ENCODE assay signal across 1 cellular context in the genomic region with DNA sequence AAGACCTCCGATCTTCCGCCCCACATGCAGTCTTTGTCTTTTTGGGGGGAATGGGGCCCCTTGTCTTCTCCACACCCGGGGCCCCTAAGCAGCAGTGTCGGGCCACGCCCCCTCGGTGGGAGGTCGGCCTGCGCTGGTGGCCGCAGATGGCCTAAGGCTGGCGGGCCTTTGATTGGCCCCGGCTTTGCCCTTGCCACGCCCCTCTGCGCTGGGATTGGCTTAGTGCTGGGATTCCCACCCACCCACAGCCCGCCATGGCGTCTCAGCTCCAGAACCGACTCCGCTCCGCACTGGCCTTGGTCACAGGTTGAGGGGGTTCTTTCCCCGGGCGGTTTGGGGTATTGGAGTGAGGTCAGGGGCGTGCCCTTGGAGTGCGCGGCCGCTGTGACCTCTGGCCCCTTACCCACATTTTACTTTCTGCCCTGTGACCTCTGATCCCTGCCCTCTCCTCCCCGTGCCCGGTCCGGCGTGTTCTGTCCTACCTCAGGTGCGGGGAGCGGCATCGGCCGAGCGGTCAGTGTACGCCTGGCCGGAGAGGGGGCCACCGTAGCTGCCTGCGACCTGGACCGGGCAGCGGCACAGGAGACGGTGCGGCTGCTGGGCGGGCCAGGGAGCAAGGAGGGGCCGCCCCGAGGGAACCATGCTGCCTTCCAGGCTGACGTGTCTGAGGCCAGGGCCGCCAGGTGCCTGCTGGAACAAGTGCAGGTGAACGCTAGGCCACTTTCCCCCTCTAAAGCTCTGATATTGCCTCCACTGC.
TF ChIP-seq lines count a peak whose summit lies in the region.

A gene (plus strand): TSS at position 241 of the 757 bp plus-strand sequence. CDS start 14 bp downstream, at position 255.

TF ChIP-seq in HEK293, 187 proteins besides CTCF, POLR2A, EP300 and RAD21 (continued from another document):
- TF ChIP-seq, protein P1, sequence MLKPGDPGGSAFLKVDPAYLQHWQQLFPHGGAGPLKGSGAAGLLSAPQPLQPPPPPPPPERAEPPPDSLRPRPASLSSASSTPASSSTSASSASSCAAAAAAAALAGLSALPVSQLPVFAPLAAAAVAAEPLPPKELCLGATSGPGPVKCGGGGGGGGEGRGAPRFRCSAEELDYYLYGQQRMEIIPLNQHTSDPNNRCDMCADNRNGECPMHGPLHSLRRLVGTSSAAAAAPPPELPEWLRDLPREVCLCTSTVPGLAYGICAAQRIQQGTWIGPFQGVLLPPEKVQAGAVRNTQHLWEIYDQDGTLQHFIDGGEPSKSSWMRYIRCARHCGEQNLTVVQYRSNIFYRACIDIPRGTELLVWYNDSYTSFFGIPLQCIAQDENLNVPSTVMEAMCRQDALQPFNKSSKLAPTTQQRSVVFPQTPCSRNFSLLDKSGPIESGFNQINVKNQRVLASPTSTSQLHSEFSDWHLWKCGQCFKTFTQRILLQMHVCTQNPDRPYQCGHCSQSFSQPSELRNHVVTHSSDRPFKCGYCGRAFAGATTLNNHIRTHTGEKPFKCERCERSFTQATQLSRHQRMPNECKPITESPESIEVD (tag by site-specific recombination; IDR thresholded peaks at IDR 0.05) = no peak
- no peak for TF ChIP-seq ZSCAN23 (tag by site-specific recombination; IDR thresholded peaks at IDR 0.05)
- peak; percentile 81 for TF ChIP-seq SP3 (tag by site-specific recombination; IDR thresholded peaks at IDR 0.05)
- TF ChIP-seq ZXDB (tag by site-specific recombination; IDR thresholded peaks at IDR 0.05) = peak; percentile 51; the same call in 1 of the 2 replicates
- no peak for TF ChIP-seq ZNF366 (tag by site-specific recombination; conservative IDR thresholded peaks at IDR 0.05)
- TF ChIP-seq, protein P2, sequence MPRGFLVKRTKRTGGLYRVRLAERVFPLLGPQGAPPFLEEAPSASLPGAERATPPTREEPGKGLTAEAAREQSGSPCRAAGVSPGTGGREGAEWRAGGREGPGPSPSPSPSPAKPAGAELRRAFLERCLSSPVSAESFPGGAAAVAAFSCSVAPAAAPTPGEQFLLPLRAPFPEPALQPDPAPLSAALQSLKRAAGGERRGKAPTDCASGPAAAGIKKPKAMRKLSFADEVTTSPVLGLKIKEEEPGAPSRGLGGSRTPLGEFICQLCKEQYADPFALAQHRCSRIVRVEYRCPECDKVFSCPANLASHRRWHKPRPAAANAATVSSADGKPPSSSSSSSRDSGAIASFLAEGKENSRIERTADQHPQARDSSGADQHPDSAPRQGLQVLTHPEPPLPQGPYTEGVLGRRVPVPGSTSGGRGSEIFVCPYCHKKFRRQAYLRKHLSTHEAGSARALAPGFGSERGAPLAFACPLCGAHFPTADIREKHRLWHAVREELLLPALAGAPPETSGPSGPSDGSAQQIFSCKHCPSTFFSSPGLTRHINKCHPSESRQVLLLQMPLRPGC (tag by site-specific recombination; IDR thresholded peaks at IDR 0.05) = no peak
- no peak; the same call in 1 of the 2 replicates for TF ChIP-seq GLI4 (tag by site-specific recombination; IDR thresholded peaks at IDR 0.05)
- no peak for TF ChIP-seq PRDM1 (tag by site-specific recombination; IDR thresholded peaks at IDR 0.05)
- TF ChIP-seq, protein P3, sequence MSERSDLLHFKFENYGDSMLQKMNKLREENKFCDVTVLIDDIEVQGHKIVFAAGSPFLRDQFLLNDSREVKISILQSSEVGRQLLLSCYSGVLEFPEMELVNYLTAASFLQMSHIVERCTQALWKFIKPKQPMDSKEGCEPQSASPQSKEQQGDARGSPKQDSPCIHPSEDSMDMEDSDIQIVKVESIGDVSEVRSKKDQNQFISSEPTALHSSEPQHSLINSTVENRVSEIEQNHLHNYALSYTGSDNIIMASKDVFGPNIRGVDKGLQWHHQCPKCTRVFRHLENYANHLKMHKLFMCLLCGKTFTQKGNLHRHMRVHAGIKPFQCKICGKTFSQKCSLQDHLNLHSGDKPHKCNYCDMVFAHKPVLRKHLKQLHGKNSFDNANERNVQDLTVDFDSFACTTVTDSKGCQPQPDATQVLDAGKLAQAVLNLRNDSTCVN (tag by site-specific recombination; optimal IDR thresholded peaks at IDR 0.05) = peak; percentile 29
- TF ChIP-seq SCRT1 (tag by site-specific recombination; IDR thresholded peaks at IDR 0.05; ENCODE audit: borderline replicate concordance) = no peak; the same call in 1 of the 2 replicates
- TF ChIP-seq, protein P4, sequence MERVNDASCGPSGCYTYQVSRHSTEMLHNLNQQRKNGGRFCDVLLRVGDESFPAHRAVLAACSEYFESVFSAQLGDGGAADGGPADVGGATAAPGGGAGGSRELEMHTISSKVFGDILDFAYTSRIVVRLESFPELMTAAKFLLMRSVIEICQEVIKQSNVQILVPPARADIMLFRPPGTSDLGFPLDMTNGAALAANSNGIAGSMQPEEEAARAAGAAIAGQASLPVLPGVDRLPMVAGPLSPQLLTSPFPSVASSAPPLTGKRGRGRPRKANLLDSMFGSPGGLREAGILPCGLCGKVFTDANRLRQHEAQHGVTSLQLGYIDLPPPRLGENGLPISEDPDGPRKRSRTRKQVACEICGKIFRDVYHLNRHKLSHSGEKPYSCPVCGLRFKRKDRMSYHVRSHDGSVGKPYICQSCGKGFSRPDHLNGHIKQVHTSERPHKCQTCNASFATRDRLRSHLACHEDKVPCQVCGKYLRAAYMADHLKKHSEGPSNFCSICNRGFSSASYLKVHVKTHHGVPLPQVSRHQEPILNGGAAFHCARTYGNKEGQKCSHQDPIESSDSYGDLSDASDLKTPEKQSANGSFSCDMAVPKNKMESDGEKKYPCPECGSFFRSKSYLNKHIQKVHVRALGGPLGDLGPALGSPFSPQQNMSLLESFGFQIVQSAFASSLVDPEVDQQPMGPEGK (tag by site-specific recombination; IDR thresholded peaks at IDR 0.05) = peak; percentile 69
- TF ChIP-seq FEZF1 (tag by site-specific recombination; IDR thresholded peaks at IDR 0.05) = no peak
- no peak for TF ChIP-seq ZNF544 (tag by site-specific recombination; IDR thresholded peaks at IDR 0.05)
- TF ChIP-seq ZNF239 (tag by site-specific recombination; IDR thresholded peaks at IDR 0.05) = no peak
- no peak for TF ChIP-seq ZNF416 (tag by site-specific recombination; IDR thresholded peaks at IDR 0.05)
- TF ChIP-seq KLF10 (tag by site-specific recombination; IDR thresholded peaks at IDR 0.05) = peak; percentile 64
- TF ChIP-seq HOXD13 (CRISPR knock-in tag; IDR thresholded peaks at IDR 0.05; ENCODE audit: borderline replicate concordance) = no peak
- no peak for TF ChIP-seq WT1 (tag by site-specific recombination; IDR thresholded peaks at IDR 0.05)
- TF ChIP-seq ZNF768 (tag by site-specific recombination; IDR thresholded peaks at IDR 0.05) = no peak
- TF ChIP-seq ZNF571 (tag by site-specific recombination; IDR thresholded peaks at IDR 0.05) = no peak
- no peak for TF ChIP-seq ZNF658 (tag by site-specific recombination; IDR thresholded peaks at IDR 0.05)
- TF ChIP-seq YY1 (tag by site-specific recombination; IDR thresholded peaks at IDR 0.05) = peak; percentile 70
- no peak for TF ChIP-seq TRIM28 (IDR thresholded peaks at IDR 0.05; ENCODE audit: borderline replicate concordance, low read length)
- TF ChIP-seq, protein P5, sequence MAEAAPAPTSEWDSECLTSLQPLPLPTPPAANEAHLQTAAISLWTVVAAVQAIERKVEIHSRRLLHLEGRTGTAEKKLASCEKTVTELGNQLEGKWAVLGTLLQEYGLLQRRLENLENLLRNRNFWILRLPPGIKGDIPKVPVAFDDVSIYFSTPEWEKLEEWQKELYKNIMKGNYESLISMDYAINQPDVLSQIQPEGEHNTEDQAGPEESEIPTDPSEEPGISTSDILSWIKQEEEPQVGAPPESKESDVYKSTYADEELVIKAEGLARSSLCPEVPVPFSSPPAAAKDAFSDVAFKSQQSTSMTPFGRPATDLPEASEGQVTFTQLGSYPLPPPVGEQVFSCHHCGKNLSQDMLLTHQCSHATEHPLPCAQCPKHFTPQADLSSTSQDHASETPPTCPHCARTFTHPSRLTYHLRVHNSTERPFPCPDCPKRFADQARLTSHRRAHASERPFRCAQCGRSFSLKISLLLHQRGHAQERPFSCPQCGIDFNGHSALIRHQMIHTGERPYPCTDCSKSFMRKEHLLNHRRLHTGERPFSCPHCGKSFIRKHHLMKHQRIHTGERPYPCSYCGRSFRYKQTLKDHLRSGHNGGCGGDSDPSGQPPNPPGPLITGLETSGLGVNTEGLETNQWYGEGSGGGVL (tag by site-specific recombination; IDR thresholded peaks at IDR 0.05) = peak; percentile 74
- TF ChIP-seq, protein P6, sequence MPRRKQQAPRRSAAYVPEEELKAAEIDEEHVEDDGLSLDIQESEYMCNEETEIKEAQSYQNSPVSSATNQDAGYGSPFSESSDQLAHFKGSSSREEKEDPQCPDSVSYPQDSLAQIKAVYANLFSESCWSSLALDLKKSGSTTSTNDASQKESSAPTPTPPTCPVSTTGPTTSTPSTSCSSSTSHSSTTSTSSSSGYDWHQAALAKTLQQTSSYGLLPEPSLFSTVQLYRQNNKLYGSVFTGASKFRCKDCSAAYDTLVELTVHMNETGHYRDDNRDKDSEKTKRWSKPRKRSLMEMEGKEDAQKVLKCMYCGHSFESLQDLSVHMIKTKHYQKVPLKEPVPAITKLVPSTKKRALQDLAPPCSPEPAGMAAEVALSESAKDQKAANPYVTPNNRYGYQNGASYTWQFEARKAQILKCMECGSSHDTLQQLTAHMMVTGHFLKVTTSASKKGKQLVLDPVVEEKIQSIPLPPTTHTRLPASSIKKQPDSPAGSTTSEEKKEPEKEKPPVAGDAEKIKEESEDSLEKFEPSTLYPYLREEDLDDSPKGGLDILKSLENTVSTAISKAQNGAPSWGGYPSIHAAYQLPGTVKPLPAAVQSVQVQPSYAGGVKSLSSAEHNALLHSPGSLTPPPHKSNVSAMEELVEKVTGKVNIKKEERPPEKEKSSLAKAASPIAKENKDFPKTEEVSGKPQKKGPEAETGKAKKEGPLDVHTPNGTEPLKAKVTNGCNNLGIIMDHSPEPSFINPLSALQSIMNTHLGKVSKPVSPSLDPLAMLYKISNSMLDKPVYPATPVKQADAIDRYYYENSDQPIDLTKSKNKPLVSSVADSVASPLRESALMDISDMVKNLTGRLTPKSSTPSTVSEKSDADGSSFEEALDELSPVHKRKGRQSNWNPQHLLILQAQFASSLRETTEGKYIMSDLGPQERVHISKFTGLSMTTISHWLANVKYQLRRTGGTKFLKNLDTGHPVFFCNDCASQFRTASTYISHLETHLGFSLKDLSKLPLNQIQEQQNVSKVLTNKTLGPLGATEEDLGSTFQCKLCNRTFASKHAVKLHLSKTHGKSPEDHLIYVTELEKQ (tag by site-specific recombination; IDR thresholded peaks at IDR 0.05; ENCODE audit: borderline replicate concordance) = no peak
- TF ChIP-seq, protein P7, sequence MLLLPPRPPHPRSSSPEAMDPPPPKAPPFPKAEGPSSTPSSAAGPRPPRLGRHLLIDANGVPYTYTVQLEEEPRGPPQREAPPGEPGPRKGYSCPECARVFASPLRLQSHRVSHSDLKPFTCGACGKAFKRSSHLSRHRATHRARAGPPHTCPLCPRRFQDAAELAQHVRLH (tag by site-specific recombination; IDR thresholded peaks at IDR 0.05) = no peak
- TF ChIP-seq ZNF302 (tag by site-specific recombination; IDR thresholded peaks at IDR 0.05; ENCODE audit: low read depth) = no peak
- no peak for TF ChIP-seq ZNF169 (tag by site-specific recombination; IDR thresholded peaks at IDR 0.05)
- no peak for TF ChIP-seq ZNF133 (tag by site-specific recombination; IDR thresholded peaks at IDR 0.05)
- TF ChIP-seq ZNF555 (tag by site-specific recombination; conservative IDR thresholded peaks at IDR 0.05) = no peak
- no peak for TF ChIP-seq ZFP41 (tag by site-specific recombination; IDR thresholded peaks at IDR 0.05; ENCODE audit: borderline replicate concordance)
- TF ChIP-seq ZNF223 (tag by site-specific recombination; IDR thresholded peaks at IDR 0.05) = no peak
- TF ChIP-seq MYNN (tag by site-specific recombination; IDR thresholded peaks at IDR 0.05; ENCODE audit: borderline replicate concordance) = no peak
- TF ChIP-seq ZBTB8A (tag by site-specific recombination; IDR thresholded peaks at IDR 0.05) = peak; percentile 29; the same call in 1 of the 2 replicates
- no peak for TF ChIP-seq ZNF624 (tag by site-specific recombination; IDR thresholded peaks at IDR 0.05)
- TF ChIP-seq ZNF221 (tag by site-specific recombination; IDR thresholded peaks at IDR 0.05; ENCODE audit: borderline replicate concordance) = no peak
- TF ChIP-seq, protein P8, sequence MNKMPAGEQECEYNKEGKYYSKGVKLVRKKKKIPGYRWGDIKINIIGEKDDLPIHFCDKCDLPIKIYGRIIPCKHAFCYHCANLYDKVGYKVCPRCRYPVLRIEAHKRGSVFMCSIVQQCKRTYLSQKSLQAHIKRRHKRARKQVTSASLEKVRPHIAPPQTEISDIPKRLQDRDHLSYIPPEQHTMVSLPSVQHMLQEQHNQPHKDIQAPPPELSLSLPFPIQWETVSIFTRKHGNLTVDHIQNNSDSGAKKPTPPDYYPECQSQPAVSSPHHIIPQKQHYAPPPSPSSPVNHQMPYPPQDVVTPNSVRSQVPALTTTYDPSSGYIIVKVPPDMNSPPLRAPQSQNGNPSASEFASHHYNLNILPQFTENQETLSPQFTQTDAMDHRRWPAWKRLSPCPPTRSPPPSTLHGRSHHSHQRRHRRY (tag by site-specific recombination; IDR thresholded peaks at IDR 0.05) = no peak
- no peak for TF ChIP-seq ZNF311 (tag by site-specific recombination; IDR thresholded peaks at IDR 0.05; ENCODE audit: borderline replicate concordance)
- TF ChIP-seq ZBTB17 (tag by site-specific recombination; IDR thresholded peaks at IDR 0.05) = no peak
- TF ChIP-seq SP7 (tag by site-specific recombination; IDR thresholded peaks at IDR 0.05) = peak; percentile 56; the same call in 1 of the 2 replicates
- TF ChIP-seq HOXC10 (CRISPR knock-in tag; IDR thresholded peaks at IDR 0.05) = no peak
- TF ChIP-seq ZSCAN16 (tag by site-specific recombination; IDR thresholded peaks at IDR 0.05) = no peak
- TF ChIP-seq, protein P9, sequence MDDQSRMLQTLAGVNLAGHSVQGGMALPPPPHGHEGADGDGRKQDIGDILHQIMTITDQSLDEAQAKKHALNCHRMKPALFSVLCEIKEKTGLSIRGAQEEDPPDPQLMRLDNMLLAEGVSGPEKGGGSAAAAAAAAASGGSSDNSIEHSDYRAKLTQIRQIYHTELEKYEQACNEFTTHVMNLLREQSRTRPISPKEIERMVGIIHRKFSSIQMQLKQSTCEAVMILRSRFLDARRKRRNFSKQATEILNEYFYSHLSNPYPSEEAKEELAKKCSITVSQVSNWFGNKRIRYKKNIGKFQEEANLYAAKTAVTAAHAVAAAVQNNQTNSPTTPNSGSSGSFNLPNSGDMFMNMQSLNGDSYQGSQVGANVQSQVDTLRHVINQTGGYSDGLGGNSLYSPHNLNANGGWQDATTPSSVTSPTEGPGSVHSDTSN (CRISPR knock-in tag; IDR thresholded peaks at IDR 0.05) = 0 out of 2 replicates have a peak, but pooled peaks have one; percentile 75
- TF ChIP-seq, protein P10, sequence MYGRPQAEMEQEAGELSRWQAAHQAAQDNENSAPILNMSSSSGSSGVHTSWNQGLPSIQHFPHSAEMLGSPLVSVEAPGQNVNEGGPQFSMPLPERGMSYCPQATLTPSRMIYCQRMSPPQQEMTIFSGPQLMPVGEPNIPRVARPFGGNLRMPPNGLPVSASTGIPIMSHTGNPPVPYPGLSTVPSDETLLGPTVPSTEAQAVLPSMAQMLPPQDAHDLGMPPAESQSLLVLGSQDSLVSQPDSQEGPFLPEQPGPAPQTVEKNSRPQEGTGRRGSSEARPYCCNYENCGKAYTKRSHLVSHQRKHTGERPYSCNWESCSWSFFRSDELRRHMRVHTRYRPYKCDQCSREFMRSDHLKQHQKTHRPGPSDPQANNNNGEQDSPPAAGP (tag by site-specific recombination; IDR thresholded peaks at IDR 0.05) = peak; percentile 60
- TF ChIP-seq IKZF3 (tag by site-specific recombination; IDR thresholded peaks at IDR 0.05) = no peak
- no peak for TF ChIP-seq OVOL3 (tag by site-specific recombination; IDR thresholded peaks at IDR 0.05)
